In the genomic region with DNA sequence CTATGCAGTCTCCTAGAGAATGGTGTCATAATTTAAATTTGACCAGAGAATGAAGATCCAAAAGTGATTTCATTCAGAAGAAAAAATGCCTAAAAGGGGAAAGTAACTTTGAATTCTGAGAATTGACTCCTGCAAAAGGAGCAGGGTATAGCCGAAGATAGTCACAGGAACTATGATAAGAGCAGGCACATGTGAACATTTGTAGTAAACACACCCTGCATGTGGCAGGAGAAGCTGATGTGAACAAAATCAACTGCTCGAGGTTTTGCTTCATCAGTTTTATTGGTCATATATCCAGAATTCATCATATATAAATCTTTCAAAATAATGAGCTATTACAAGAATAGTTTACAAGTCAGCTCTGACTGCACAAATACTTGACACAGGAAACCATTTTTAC, we compare ENCODE assay signal across 10 cellular contexts.
"Had no signal": no experiment of that assay in that cellular context is flagged by ENCODE, and none has a peak within 500 bp of the region (broad histone marks: within the 10 kb centered on the region; RNA-seq: fewer than 3 reads in every experiment).

No MANE protein-coding gene starts in this region.

- H3K9me3 Mint-ChIP-seq: HFFc6 had no signal

- H3K4me3 Mint-ChIP-seq: HFFc6 had no signal

- H3K9me3 ChIP-seq: HAP-1 had no signal

- DNase-seq: GM23248, GOT3, H7, HFFc6, IMR-90, KBM-7 had no signal

- H3K27ac ChIP-seq: HL-60, KMS-11 had no signal

- H3K9ac ChIP-seq: GM23248, KMS-11 had no signal

- ATAC-seq: HCT116 had no signal

- H3K4me3 ChIP-seq: GM23248, HAP-1 had no signal
